Comparison of ENCODE assay signal across 8 cellular contexts in the genomic region with DNA sequence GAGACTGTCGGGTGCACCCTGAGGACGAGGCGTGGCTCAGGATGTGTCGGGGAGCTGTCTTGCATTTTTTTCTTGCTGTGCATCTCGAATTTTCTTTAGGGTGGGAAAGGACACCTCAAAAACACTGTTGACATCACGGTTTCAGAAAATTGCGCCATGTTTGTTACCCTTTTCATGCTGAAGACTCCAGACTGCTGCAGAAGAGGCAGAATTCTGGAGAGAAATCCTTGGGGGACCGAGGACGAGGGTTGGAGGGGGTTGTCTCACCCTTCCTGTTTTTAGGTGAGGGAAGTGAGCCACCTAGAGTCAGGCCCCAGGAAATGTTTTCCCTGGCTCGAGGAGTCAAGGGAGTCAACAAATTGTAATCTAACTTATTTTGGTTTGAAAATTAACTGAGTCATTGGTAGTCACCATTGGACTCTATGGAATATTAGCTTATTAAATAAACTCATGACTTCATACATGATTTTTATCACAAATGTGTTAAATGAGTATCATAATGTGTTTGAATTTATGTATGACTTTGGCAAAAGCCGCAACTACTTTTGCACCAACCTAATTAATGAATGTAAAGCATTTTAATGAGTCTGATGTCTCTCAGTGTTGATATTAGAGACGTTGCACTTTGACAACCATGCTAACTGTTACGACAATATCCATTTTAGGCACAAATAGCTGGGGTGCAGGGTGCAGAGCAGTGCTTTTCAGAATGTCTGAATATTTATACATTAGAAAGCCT. TPM values are rescaled to one million over a fixed set of nuclear protein-coding genes. Genes with fewer than 3 reads are reported as not detected.
A peak's percentile ranks its signal among the peaks of the same experiment; 100 is the strongest.
DNase-seq lines count a peak whose midpoint lies in the region; ATAC-seq and TF ChIP-seq lines count a peak whose summit lies in the region.

No MANE protein-coding gene starts in this region.

- peak overlapping the region; percentile 97 for H3K4me3 Mint-ChIP-seq in neural progenitor cell

- ATAC-seq in GM19463 (IDR thresholded peaks at IDR 0.05; ENCODE audit: unreplicated experiment) (peak; percentile 44), HG03575 (IDR thresholded peaks at IDR 0.05; ENCODE audit: extremely low read depth, insufficient number of reproducible peaks, low FRiP score, unreplicated experiment) (peak; percentile 25), foreskin keratinocyte (peak; percentile 76)

- H3K4me2 ChIP-seq in neural progenitor cell = peak overlapping the region; percentile 94

- H3K27ac ChIP-seq in foreskin keratinocyte (peak overlapping the region; percentile 11), neural progenitor cell (no peak overlapping the region)

- DNase-seq in D341Med (ENCODE audit: low spot score) = peak; percentile 75
- DNase-seq in NOMO-1 treated with DMSO at 0.1 percent for 48 hours (lab: John Stamatoyannopoulos, UW; ENCODE audit: unreplicated experiment) = peak; percentile 66
- peak; percentile 17 to 38 for DNase-seq in activated T-helper 1 cell treated with anti-CD3 and anti-CD28 coated beads, Interleukin-2, amount 50 U/mL, for 16 hours (ENCODE audit: low read depth in 1 of 2, low spot score in 1 of 2)
- peak; percentile 71 to 82 for DNase-seq in foreskin keratinocyte
- DNase-seq in neural progenitor cell (ENCODE audit: low spot score) = peak; percentile 85
- DNase-seq in superior temporal gyrus (ENCODE audit: extremely low spot score) = peak; percentile 90

- no peaks in the 10 kb centered on the region for H4K20me1 ChIP-seq in neural progenitor cell (ENCODE audit: low read depth)

- H3K4me3 ChIP-seq in neural progenitor cell = peak overlapping the region; percentile 91

- TF ChIP-seq CTCF in foreskin keratinocyte (conservative IDR thresholded peaks at IDR 0.05) = peak; percentile 86
- peak; percentile 80 for TF ChIP-seq CTCF in neural progenitor cell (IDR thresholded peaks at IDR 0.05)

- H3K79me2 ChIP-seq in neural progenitor cell (ENCODE audit: low read depth) = peaks cover 28% of the 10 kb centered on the region

- H3K9me3 ChIP-seq in neural progenitor cell (ENCODE audit: low read depth) = no peaks in the 10 kb centered on the region

- no peak overlapping the region for H3K9ac ChIP-seq in neural progenitor cell

- H3K4me1 Mint-ChIP-seq in neural progenitor cell = peaks cover 42% of the 10 kb centered on the region

- peak overlapping the region; percentile 98 for H2AFZ ChIP-seq in neural progenitor cell (replicated peaks)

- H3K27me3 ChIP-seq in foreskin keratinocyte (peaks cover 22% of the 10 kb centered on the region), neural progenitor cell (no peaks in the 10 kb centered on the region)

- H3K27ac Mint-ChIP-seq in neural progenitor cell = peak overlapping the region; percentile 95

- H3K9me3 Mint-ChIP-seq in neural progenitor cell = no peaks in the 10 kb centered on the region

- H3F3A ChIP-seq in neural progenitor cell (ENCODE audit: low read depth) = peaks cover 3% of the 10 kb centered on the region

- no peaks in the 10 kb centered on the region for H3K36me3 ChIP-seq in neural progenitor cell

- H3K4me1 ChIP-seq in foreskin keratinocyte (peaks cover 25% of the 10 kb centered on the region), neural progenitor cell (peaks cover 4% of the 10 kb centered on the region)

- peaks cover 3% of the 10 kb centered on the region for H3K36me3 Mint-ChIP-seq in neural progenitor cell

- no peaks in the 10 kb centered on the region for H3K27me3 Mint-ChIP-seq in neural progenitor cell (ENCODE audit: insufficient read depth, low read depth)

RNA-seq across cellular contexts. Expression of gene LYSMD3, which starts 0.7 kb away (rescaled TPM):
- total RNA-seq in foreskin keratinocyte = 14.9 and 15.7 TPM in 2 replicates
- 4.0 and 4.7 TPM in 2 replicates for polyA plus RNA-seq in foreskin keratinocyte
- total RNA-seq in neural progenitor cell (ENCODE audit: low replicate concordance) = 8.2 and 16.3 TPM in 2 replicates

RNA-seq across cellular contexts. Expression of gene ADGRV1, which starts 28.5 kb away (rescaled TPM):
- total RNA-seq in foreskin keratinocyte = 0.03 and 0.04 TPM in 2 replicates
- 0.02 TPM in 1 of 2 replicates, not detected in the other for polyA plus RNA-seq in foreskin keratinocyte
- total RNA-seq in neural progenitor cell (ENCODE audit: low replicate concordance) = 127 and 151 TPM in 2 replicates

RNA-seq across cellular contexts. Expression of gene POLR3G, which starts 55.4 kb away (rescaled TPM):
- total RNA-seq in foreskin keratinocyte (21.6 and 24.1 TPM in 2 replicates), neural progenitor cell (ENCODE audit: low replicate concordance) (4.4 and 8.4 TPM in 2 replicates)
- 11.9 and 15.3 TPM in 2 replicates for polyA plus RNA-seq in foreskin keratinocyte

RNA-seq across cellular contexts. Expression of gene MBLAC2, which starts 55.5 kb away (rescaled TPM):
- total RNA-seq in foreskin keratinocyte (3.8 and 5.5 TPM in 2 replicates), neural progenitor cell (ENCODE audit: low replicate concordance) (5.1 and 5.7 TPM in 2 replicates)
- 1.1 and 1.9 TPM in 2 replicates for polyA plus RNA-seq in foreskin keratinocyte

Comparison
In these comparisons a context has a peak if more than half of its experiments do, and no peak if none do; other contexts are left out.
1. DNase-seq: peak in every context shown above with its lines; median percentile 90 in superior temporal gyrus; 85 in neural progenitor cell; 76 in foreskin keratinocyte; 75 in D341Med; 66 in NOMO-1 treated with DMSO at 0.1 percent for 48 hours; 28 in activated T-helper 1 cell treated with anti-CD3 and anti-CD28 coated beads, Interleukin-2, amount 50 U/mL, for 16 hours.
2. ATAC-seq: peak in every context shown above with its lines; median percentile 76 in foreskin keratinocyte; 44 in GM19463; 25 in HG03575.
3. RNA of gene ADGRV1, which starts 28.5 kb away (total RNA-seq): 127 to 151 TPM in neural progenitor cell; 0.03 to 0.04 TPM in foreskin keratinocyte; every median in the first group is over 100 times any median in the second.